In genomic region chr11:18203723-18204122, GRCh38 we compare ENCODE assay signal across 9 cellular contexts. TPM values are rescaled to one million over a fixed set of nuclear protein-coding genes. Genes with fewer than 3 reads are reported as not detected.
DNase-seq lines count a peak whose midpoint lies in the region; ATAC-seq lines count a peak whose summit lies in the region.
"Had no signal": no experiment of that assay in that cellular context is flagged by ENCODE, and none has a peak within 500 bp of the region (broad histone marks: within the 10 kb centered on the region; RNA-seq: fewer than 3 reads in every experiment).

No MANE protein-coding gene starts in this region.

- H3K4me1 ChIP-seq in iPS-15b (ENCODE audit: control insufficient read depth, insufficient read depth, low read length): no peaks in the 10 kb centered on the region
- H3K4me1 ChIP-seq: right atrium auricular region had no signal

- peak; percentile 82 for DNase-seq in D341Med (ENCODE audit: low spot score)
- peak; percentile 81 for DNase-seq in SK-MEL-5 (ENCODE audit: low read depth, low spot score)
- no peak for DNase-seq in activated T-cell treated with anti-CD3 and anti-CD28 coated beads for 4 hours

- no peaks in the 10 kb centered on the region for H3K36me3 ChIP-seq in iPS-15b (ENCODE audit: control insufficient read depth, insufficient read depth, low read length)
- H3K36me3 ChIP-seq: right atrium auricular region had no signal

- H3K9me3 ChIP-seq in iPS-15b (ENCODE audit: control insufficient read depth, insufficient read depth, low read length): no peaks in the 10 kb centered on the region
- H3K9me3 ChIP-seq: right atrium auricular region had no signal

- H3K9ac ChIP-seq in iPS-15b (ENCODE audit: low read depth, low read length): no peak overlapping the region

- ATAC-seq in HG02884 (IDR thresholded peaks at IDR 0.05; ENCODE audit: unreplicated experiment) (peak; percentile 50), HG03432 (IDR thresholded peaks at IDR 0.05; ENCODE audit: unreplicated experiment) (no peak), GM19324 (IDR thresholded peaks at IDR 0.05; ENCODE audit: low FRiP score, unreplicated experiment) (no peak), GM19467 (IDR thresholded peaks at IDR 0.05; ENCODE audit: unreplicated experiment) (no peak)

- peak overlapping the region; percentile 24 for H3K4me3 ChIP-seq in iPS-15b (ENCODE audit: low read depth, low read length)
- H3K4me3 ChIP-seq: right atrium auricular region had no signal

- in situ Hi-C loops in SK-MEL-5 (cut with HindIII; ENCODE audit: low pct_unique_long_range_greater_than_20kb, low sequenced_read_pairs): no loop called here

- H3K27me3 ChIP-seq in iPS-15b (ENCODE audit: control insufficient read depth, insufficient read depth, low read length): no peaks in the 10 kb centered on the region
- H3K27me3 ChIP-seq: right atrium auricular region had no signal

RNA-seq across cellular contexts. Expression of gene MRGPRX4, which starts 31.1 kb away (rescaled TPM):
- total RNA-seq in SK-MEL-5 (2014; rRNA removed; shearing (Covaris generic)): 0.16 and 0.29 TPM in 2 replicates
- 0.16 and 0.20 TPM in 2 replicates for polyA plus RNA-seq in SK-MEL-5 (2015; cell fraction: cytosol; rRNA removed)
- 0.15 TPM in 1 of 2 replicates, not detected in the other for polyA plus RNA-seq in SK-MEL-5 (2015; cell fraction: nucleus; rRNA removed)
- total RNA-seq: right atrium auricular region had no signal

RNA-seq across cellular contexts. Expression of gene SAA4, which starts 32.9 kb away (rescaled TPM):
- total RNA-seq in SK-MEL-5 (2014; rRNA removed; shearing (Covaris generic)): not detected in 2 replicates
- polyA plus RNA-seq in SK-MEL-5 (2015; cell fraction: cytosol; rRNA removed): not detected in 2 replicates
- not detected in 2 replicates for polyA plus RNA-seq in SK-MEL-5 (2015; cell fraction: nucleus; rRNA removed)
- total RNA-seq: right atrium auricular region had no signal

RNA-seq across cellular contexts. Expression of gene SAA2, which starts 44.7 kb away (rescaled TPM):
- not detected in 2 replicates for total RNA-seq in SK-MEL-5 (2014; rRNA removed; shearing (Covaris generic))
- polyA plus RNA-seq in SK-MEL-5 (2015; cell fraction: cytosol; rRNA removed): 0.52 TPM in 1 of 2 replicates, not detected in the other
- polyA plus RNA-seq in SK-MEL-5 (2015; cell fraction: nucleus; rRNA removed): 1.7 TPM in 1 of 2 replicates, not detected in the other
